Comparison of ENCODE assay signal across 30 cellular contexts in the genomic region with DNA sequence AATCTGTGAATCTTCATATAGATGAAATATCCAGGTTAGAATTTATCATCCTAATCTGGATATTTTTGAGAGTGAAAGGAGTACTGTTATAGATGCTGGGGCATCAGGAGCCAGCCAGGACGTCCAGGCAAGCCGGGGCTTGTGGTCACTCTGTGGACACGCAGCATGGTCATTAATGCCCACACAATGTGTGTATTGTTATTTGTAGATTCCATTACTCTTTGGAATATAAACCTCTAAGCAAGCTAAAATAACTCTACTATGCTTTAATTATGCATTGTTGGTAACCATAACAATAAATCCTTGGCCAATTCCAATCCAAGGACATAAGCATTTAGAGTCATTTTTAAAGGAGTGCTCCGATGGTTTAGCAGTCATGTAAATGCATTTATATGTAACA.
"Had no signal": no experiment of that assay in that cellular context is flagged by ENCODE, and none has a peak within 500 bp of the region (broad histone marks: within the 10 kb centered on the region; RNA-seq: fewer than 3 reads in every experiment).

No MANE protein-coding gene starts in this region.

- H3K4me1 ChIP-seq: esophagus squamous epithelium, lower lobe of right lung, parathyroid adenoma, right atrium auricular region, stomach, thyroid gland, vagina had no signal

- H3K27ac Mint-ChIP-seq: effector memory CD8-positive, alpha-beta T cell; immature natural killer cell; memory B cell; naive B cell; natural killer cell treated with Interleukin-12 subunit alpha and Interleukin-12 subunit beta and Interleukin-15 and Interleukin-18, amount 100 ng/mL, for 72 hours; progenitor cell of endocrine pancreas; stimulated activated effector memory CD8-positive, alpha-beta T cell treated with anti-CD3 and anti-CD28 coated beads, Interleukin-12 subunit alpha, Interleukin-12 subunit beta, amount 100 ng/mL, for 72 hours had no signal

- H3K4me1 Mint-ChIP-seq: neural crest cell had no signal

- H3K36me3 Mint-ChIP-seq: naive B cell; natural killer cell treated with Interleukin-12 subunit alpha and Interleukin-12 subunit beta and Interleukin-15 and Interleukin-18, amount 100 ng/mL, for 72 hours; stimulated activated effector memory CD8-positive, alpha-beta T cell treated with anti-CD3 and anti-CD28 coated beads, Interleukin-12 subunit alpha, Interleukin-12 subunit beta, amount 100 ng/mL, for 72 hours had no signal

- H3K9me3 Mint-ChIP-seq: effector memory CD8-positive, alpha-beta T cell; immature natural killer cell; memory B cell; natural killer cell treated with Interleukin-12 subunit alpha and Interleukin-12 subunit beta and Interleukin-15 and Interleukin-18, amount 100 ng/mL, for 72 hours; neural crest cell; stimulated activated effector memory CD8-positive, alpha-beta T cell treated with anti-CD3 and anti-CD28 coated beads, Interleukin-12 subunit alpha, Interleukin-12 subunit beta, amount 100 ng/mL, for 72 hours had no signal

- H3K9me3 ChIP-seq: esophagus squamous epithelium, left ventricle myocardium inferior, lower lobe of right lung, neutrophil, right atrium auricular region, stomach, thyroid gland, vagina had no signal

- H3K4me3 ChIP-seq: coronary artery, esophagus squamous epithelium, left ventricle myocardium inferior, lower lobe of right lung, right atrium auricular region, stomach, thyroid gland, vagina had no signal

- H3K27me3 ChIP-seq: esophagus squamous epithelium, neutrophil, right atrium auricular region, stomach, thyroid gland, vagina had no signal

- ATAC-seq: effector memory CD8-positive, alpha-beta T cell; left colon; lower lobe of right lung; natural killer cell treated with Interleukin-12 subunit alpha and Interleukin-12 subunit beta and Interleukin-15 and Interleukin-18, amount 100 ng/mL, for 72 hours; sciatic nerve; stimulated activated effector memory CD8-positive, alpha-beta T cell treated with anti-CD3 and anti-CD28 coated beads, Interleukin-12 subunit alpha, Interleukin-12 subunit beta, amount 100 ng/mL, for 72 hours had no signal

- FAIRE-seq: endometrium, frontal cortex had no signal

- H3K27me3 Mint-ChIP-seq: effector memory CD8-positive, alpha-beta T cell; memory B cell; naive B cell; natural killer cell treated with Interleukin-12 subunit alpha and Interleukin-12 subunit beta and Interleukin-15 and Interleukin-18, amount 100 ng/mL, for 72 hours; progenitor cell of endocrine pancreas had no signal

- H3K4me3 Mint-ChIP-seq: effector memory CD8-positive, alpha-beta T cell; immature natural killer cell; memory B cell; naive B cell; natural killer cell treated with Interleukin-12 subunit alpha and Interleukin-12 subunit beta and Interleukin-15 and Interleukin-18, amount 100 ng/mL, for 72 hours; neural crest cell; stimulated activated effector memory CD8-positive, alpha-beta T cell treated with anti-CD3 and anti-CD28 coated beads, Interleukin-12 subunit alpha, Interleukin-12 subunit beta, amount 100 ng/mL, for 72 hours had no signal

- H3K27ac ChIP-seq: coronary artery, esophagus squamous epithelium, left ventricle myocardium inferior, lower lobe of right lung, neutrophil, parathyroid adenoma, right atrium auricular region, stomach, thyroid gland, vagina had no signal

- H3K36me3 ChIP-seq: esophagus squamous epithelium, left ventricle myocardium inferior, lower lobe of right lung, neutrophil, right atrium auricular region, stomach, thyroid gland, vagina had no signal

- DNase-seq: dermis blood vessel endothelial cell; effector memory CD8-positive, alpha-beta T cell; erythroblast; esophagus squamous epithelium; hypothalamus; immature natural killer cell; islet precursor cell; kidney glomerular epithelial cell; left colon; left ventricle myocardium inferior; lower lobe of right lung; naive B cell; stimulated activated CD4-positive, alpha-beta T cell treated with anti-CD3 and anti-CD28 coated beads, Interleukin-2, amount 100 ng/mL, for 24 hours; stimulated activated CD4-positive, alpha-beta T cell treated with anti-CD3 and anti-CD28 coated beads, Interleukin-4, amount 100 ng/mL, for 24 hours; stimulated activated naive CD4-positive, alpha-beta T cell treated with Interleukin-2 at 50 U/mL for 16 hours; stomach; thyroid gland had no signal
